In genomic region chr2:162058973-162059668, GRCh38 we compare ENCODE assay signal across 8 cellular contexts. TPM values are rescaled to one million over a fixed set of nuclear protein-coding genes. Genes with fewer than 3 reads are reported as not detected.
DNase-seq lines count a peak whose midpoint lies in the region; ATAC-seq and TF ChIP-seq lines count a peak whose summit lies in the region.

No MANE protein-coding gene starts in this region.

- TF ChIP-seq CTCF in OCI-LY7 (conservative IDR thresholded peaks at IDR 0.05; ENCODE audit: low read length): no peak

- H3K4me2 ChIP-seq in GM23248 (ENCODE audit: unreplicated experiment) (no peak overlapping the region), OCI-LY7 (ENCODE audit: low read length) (no peak overlapping the region), neuronal stem cell (ENCODE audit: insufficient read depth, low read length, poor library complexity, severe bottlenecking) (no peak overlapping the region)

- H2BK5ac ChIP-seq in neuronal stem cell (ENCODE audit: low read length): no peak overlapping the region

- intact Hi-C loops in OCI-LY7 (cut with micrococcal nuclease; ENCODE audit: unreplicated experiment): no loop called here

- H2BK15ac ChIP-seq in neuronal stem cell (ENCODE audit: low read length): no peak overlapping the region

- H3K18ac ChIP-seq in neuronal stem cell (ENCODE audit: low read length): no peak overlapping the region

- no peak overlapping the region for H2AFZ ChIP-seq in GM23248
- H2AFZ ChIP-seq in OCI-LY7 (ENCODE audit: low read length): no peak overlapping the region
- H2AFZ ChIP-seq in neuronal stem cell (ENCODE audit: low read length): no peak overlapping the region

- H3K4ac ChIP-seq in neuronal stem cell (ENCODE audit: low read length): no peak overlapping the region

- H3K27me3 ChIP-seq in GM23248 (replicated peaks; ENCODE audit: insufficient read depth) (no peaks in the 10 kb centered on the region), neuronal stem cell (ENCODE audit: control insufficient read depth in 3 of 3, insufficient read depth in 3 of 3, low read depth in 1 of 3, low read length in 3 of 3) (no peaks in the 10 kb centered on the region)

- H2BK120ac ChIP-seq in neuronal stem cell (ENCODE audit: low read depth, low read length): no peak overlapping the region

- BruUV-seq in OCI-LY7 (replicated peaks; lab: Mats Ljungman, UMichigan): no TSS peak

- DNase-seq in GM23248 (peak; percentile 16), NAMALWA (ENCODE audit: low spot score) (peak; percentile 15), kidney tubule cell (ENCODE audit: low spot score) (peak; percentile 83), OCI-LY7 (ENCODE audit: low spot score) (no peak), COLO668 (lab: John Stamatoyannopoulos, UW; ENCODE audit: unreplicated experiment) (no peak), neuronal stem cell (ENCODE audit: low spot score) (no peak), HuH-7.5 (ENCODE audit: low spot score) (no peak)

- 85 to 86% methylated on average over 8 of the region's 8 CpGs for WGBS in GM23248 (ENCODE audit: low coverage in 1 of 2, low lambda C conversion rate in 2 of 2, missing lambda C conversion rate in 2 of 2), 2 experiments
- WGBS in neuronal stem cell (ENCODE audit: extremely low coverage in 2 of 2, insufficient read length in 2 of 2, insufficient replicate concordance in 1 of 2), 2 donors: no CpG with 5 or more reads among the region's 8 CpGs

- no peak overlapping the region for H2BK12ac ChIP-seq in neuronal stem cell (ENCODE audit: low read length)

- no peak overlapping the region for H3K23ac ChIP-seq in neuronal stem cell (ENCODE audit: low read depth, low read length, poor library complexity)

- in situ Hi-C loops in GM23248 (cut with MboI): no loop called here

- CTCF ChIA-PET in OCI-LY7 (lab: Charles Lee; ENCODE audit: unreplicated experiment): no interaction called here

- H3K14ac ChIP-seq in neuronal stem cell (ENCODE audit: low read length): no peak overlapping the region

- H3K4me1 ChIP-seq in GM23248 (ENCODE audit: insufficient read depth) (no peaks in the 10 kb centered on the region), OCI-LY7 (ENCODE audit: insufficient read depth, low read length, poor library complexity, severe bottlenecking) (peaks cover 6% of the 10 kb centered on the region), neuronal stem cell (ENCODE audit: control insufficient read depth in 2 of 2, insufficient read depth in 1 of 2, low read depth in 1 of 2, low read length in 2 of 2) (no peaks in the 10 kb centered on the region)

- POLR2A ChIA-PET in OCI-LY7 (lab: Charles Lee): no interaction called here

- H3K27ac ChIP-seq in GM23248: no peak overlapping the region
- H3K27ac ChIP-seq in OCI-LY7 (ENCODE audit: low read depth, low read length, poor library complexity, severe bottlenecking): no peak overlapping the region
- no peak overlapping the region for H3K27ac ChIP-seq in neuronal stem cell (replicated peaks; ENCODE audit: low read length)

- H3K9ac ChIP-seq in GM23248: no peak overlapping the region
- no peak overlapping the region for H3K9ac ChIP-seq in neuronal stem cell (ENCODE audit: low read depth, low read length, poor library complexity)

- no peaks in the 10 kb centered on the region for H3F3A ChIP-seq in GM23248 (ENCODE audit: insufficient read depth)

- H4K91ac ChIP-seq in neuronal stem cell (ENCODE audit: low read depth, low read length, poor library complexity): no peak overlapping the region

- no peak overlapping the region for H2AK5ac ChIP-seq in neuronal stem cell (ENCODE audit: low read depth, low read length)

- ATAC-seq in GM18520 (IDR thresholded peaks at IDR 0.05; ENCODE audit: unreplicated experiment): peak; percentile 84

- H3K9me2 ChIP-seq in GM23248 (ENCODE audit: insufficient read depth): no peaks in the 10 kb centered on the region
- no peaks in the 10 kb centered on the region for H3K9me2 ChIP-seq in OCI-LY7 (ENCODE audit: insufficient read depth, low read length)

- no peaks in the 10 kb centered on the region for H4K20me1 ChIP-seq in GM23248 (ENCODE audit: insufficient read depth)
- H4K20me1 ChIP-seq in OCI-LY7 (ENCODE audit: insufficient read depth, low read length): no peaks in the 10 kb centered on the region

- H3K9me3 ChIP-seq in GM23248 (ENCODE audit: low read depth): no peaks in the 10 kb centered on the region
- peaks cover 4% of the 10 kb centered on the region; the same call in 1 of the 2 replicates for H3K9me3 ChIP-seq in OCI-LY7 (ENCODE audit: low read length)
- peaks cover 4% of the 10 kb centered on the region in 2 donors for H3K9me3 ChIP-seq in neuronal stem cell (replicated peaks in 1 of 2; ENCODE audit: control insufficient read depth in 2 of 2, insufficient read depth in 1 of 2, low read depth in 1 of 2, low read length in 2 of 2)

- no peaks in the 10 kb centered on the region for H3K79me1 ChIP-seq in neuronal stem cell (ENCODE audit: low read depth, low read length)

- H3K36me3 ChIP-seq in GM23248 (ENCODE audit: low read depth) (no peaks in the 10 kb centered on the region), OCI-LY7 (ENCODE audit: insufficient read depth, low read length) (no peaks in the 10 kb centered on the region), neuronal stem cell (replicated peaks in 1 of 2; ENCODE audit: control insufficient read depth in 2 of 2, insufficient read depth in 2 of 2, low read length in 2 of 2) (no peaks in the 10 kb centered on the region)

- H4K8ac ChIP-seq in neuronal stem cell (ENCODE audit: low read depth, low read length): no peak overlapping the region

- H3K79me2 ChIP-seq in GM23248 (ENCODE audit: insufficient read depth) (no peaks in the 10 kb centered on the region), OCI-LY7 (ENCODE audit: insufficient read depth, low read depth, low read length) (no peaks in the 10 kb centered on the region)

- H3K4me3 ChIP-seq in GM23248: no peak overlapping the region
- no peak overlapping the region for H3K4me3 ChIP-seq in OCI-LY7 (ENCODE audit: low read depth, low read length, poor library complexity, severe bottlenecking)
- no peak overlapping the region for H3K4me3 ChIP-seq in neuronal stem cell (ENCODE audit: low read length in 2 of 2)

RNA-seq across cellular contexts. Expression of gene DPP4, which starts 14.9 kb away (rescaled TPM):
- total RNA-seq in GM23248 (2014; rRNA removed; shearing (Covaris generic)): 33.5 and 39.9 TPM in 2 replicates
- 30.1 and 31.6 TPM in 2 replicates for polyA plus RNA-seq in GM23248 (2016; fragmentation: Nextera tagmentation; extraction: Ambion mirVana)
- total RNA-seq in OCI-LY7 (2014; rRNA removed; shearing (Covaris generic)): not detected in 2 replicates
- total RNA-seq in OCI-LY7 (2022): not detected in 2 replicates
- polyA plus RNA-seq in neuronal stem cell (2013, experiment 1 of 2): 0.49 TPM
- 0.46 TPM for polyA plus RNA-seq in neuronal stem cell (2013, experiment 2 of 2)

Comparison
In these comparisons a context has a peak if more than half of its experiments do, and no peak if none do; other contexts are left out.
1. DNase-seq: peak in GM23248 (single experiment), NAMALWA (single experiment) and kidney tubule cell (single experiment); none in OCI-LY7 (single experiment), COLO668 (single experiment), neuronal stem cell (single experiment) and HuH-7.5 (single experiment).
2. RNA of gene DPP4, which starts 14.9 kb away (total RNA-seq): 33.5 to 39.9 TPM in GM23248; not detected in OCI-LY7; every median in the first group is over 10 times any median in the second.